8 cellular contexts compared by ENCODE assay signal in genomic region chr11:134228625-134229024, GRCh38. TPM values are rescaled to one million over a fixed set of nuclear protein-coding genes. Genes with fewer than 3 reads are reported as not detected.
A peak's percentile ranks its signal among the peaks of the same experiment; 100 is the strongest.
DNase-seq lines count a peak whose midpoint lies in the region; ATAC-seq and TF ChIP-seq lines count a peak whose summit lies in the region.

No MANE protein-coding gene starts in this region.

- ATAC-seq in GM19463 (IDR thresholded peaks at IDR 0.05; ENCODE audit: unreplicated experiment) (peak; percentile 48), HG03342 (IDR thresholded peaks at IDR 0.05; ENCODE audit: unreplicated experiment) (peak; percentile 55)

- H3K9me3 ChIP-seq in effector memory CD4-positive, alpha-beta T cell (ENCODE audit: control insufficient read depth, low read length) = no peaks in the 10 kb centered on the region

- no peaks in the 10 kb centered on the region for H3K36me3 ChIP-seq in effector memory CD4-positive, alpha-beta T cell (ENCODE audit: control insufficient read depth, insufficient read depth, low read length)

- no peak overlapping the region for H3K4me3 ChIP-seq in effector memory CD4-positive, alpha-beta T cell (ENCODE audit: insufficient read depth, low read depth, low read length, poor library complexity, severe bottlenecking)

- H3K27me3 ChIP-seq in effector memory CD4-positive, alpha-beta T cell (replicated peaks; ENCODE audit: control insufficient read depth, insufficient read depth, low read length, poor library complexity, severe bottlenecking) = no peaks in the 10 kb centered on the region

- TF ChIP-seq CTCF in GM10266 (IDR thresholded peaks at IDR 0.05; ENCODE audit: control insufficient read depth, insufficient read depth, low read depth, missing control alignments) = no peak

- peaks cover 43% of the 10 kb centered on the region for H3K4me1 ChIP-seq in effector memory CD4-positive, alpha-beta T cell (ENCODE audit: control insufficient read depth, insufficient read depth, low read length, poor library complexity, severe bottlenecking)

- no peak overlapping the region for H3K27ac ChIP-seq in effector memory CD4-positive, alpha-beta T cell (ENCODE audit: insufficient read depth, low read length, poor library complexity, severe bottlenecking)

- DNase-seq in GM10266 (ENCODE audit: extremely low spot score) (peak; percentile 68), fibroblast of peridontal ligament (ENCODE audit: extremely low read depth) (peak; percentile 65), NCI-H187 (lab: John Stamatoyannopoulos, UW) (no peak), A172 (ENCODE audit: low spot score) (no peak), NOMO-1 treated with dmso at 0.1 percent for 144 hours (lab: John Stamatoyannopoulos, UW; ENCODE audit: unreplicated experiment) (no peak)
- no peak for DNase-seq in effector memory CD4-positive, alpha-beta T cell

RNA-seq across cellular contexts. Expression of gene VPS26B, which starts 4.2 kb away (rescaled TPM):
- 25.1 and 25.4 TPM in 2 replicates for total RNA-seq in A172 (2014; rRNA removed; shearing (Covaris generic))

RNA-seq across cellular contexts. Expression of gene NCAPD3, which starts 4.9 kb away (rescaled TPM):
- total RNA-seq in A172 (2014; rRNA removed; shearing (Covaris generic)) = 16.8 and 20.1 TPM in 2 replicates

RNA-seq across cellular contexts. Expression of gene THYN1, which starts 24.5 kb away (rescaled TPM):
- 46.6 and 49.3 TPM in 2 replicates for total RNA-seq in A172 (2014; rRNA removed; shearing (Covaris generic))

RNA-seq across cellular contexts. Expression of gene ACAD8, which starts 24.7 kb away (rescaled TPM):
- total RNA-seq in A172 (2014; rRNA removed; shearing (Covaris generic)) = 7.5 and 8.0 TPM in 2 replicates

RNA-seq across cellular contexts. Expression of gene GLB1L3, which starts 47.6 kb away (rescaled TPM):
- not detected in 2 replicates for total RNA-seq in A172 (2014; rRNA removed; shearing (Covaris generic))

Comparison
In these comparisons a context has a peak if more than half of its experiments do, and no peak if none do; other contexts are left out.
1. DNase-seq: peak in GM10266 (single experiment) and fibroblast of peridontal ligament (single experiment); none in effector memory CD4-positive, alpha-beta T cell (0 of 3), NCI-H187 (0 of 2), A172 (single experiment) and NOMO-1 treated with dmso at 0.1 percent for 144 hours (single experiment).